8 cellular contexts compared by ENCODE assay signal in genomic region chr19:41753936-41754529, GRCh38. TPM values are rescaled to one million over a fixed set of nuclear protein-coding genes. Genes with fewer than 3 reads are reported as not detected.
DNase-seq lines count a peak whose midpoint lies in the region; ATAC-seq and TF ChIP-seq lines count a peak whose summit lies in the region.

No MANE protein-coding gene starts in this region.

- no peaks in the 10 kb centered on the region for H3K9me3 ChIP-seq in thyroid gland
- no peaks in the 10 kb centered on the region for H3K9me3 ChIP-seq in uterus

- TF ChIP-seq CTCF in endothelial cell (IDR thresholded peaks at IDR 0.05; ENCODE audit: unreplicated experiment) (peak; percentile 77), nephron (IDR thresholded peaks at IDR 0.05; ENCODE audit: unreplicated experiment in 3 of 3) (peak; percentile 38 to 49 (median 41)), thyroid gland (IDR thresholded peaks at IDR 0.05) (peak; percentile 35 to 74 (median 49)), uterus (IDR thresholded peaks at IDR 0.05) (peak in 2 of 4 experiments; percentile 34 to 42)

- no peak for TF ChIP-seq POLR2A in thyroid gland (IDR thresholded peaks at IDR 0.05)
- TF ChIP-seq POLR2A in uterus (IDR thresholded peaks at IDR 0.05), result no peak

- no peaks in the 10 kb centered on the region for H3K27me3 ChIP-seq in thyroid gland
- H3K27me3 ChIP-seq in uterus, result no peaks in the 10 kb centered on the region

- intact Hi-C loops in Right ventricle myocardium superior (cut with DNase I) (no loop called here), Right ventricle myocardium inferior (cut with DNase I) (no loop called here), thyroid gland (cut with DNase I) (no loop called here), uterus (cut with DNase I; ENCODE audit: low total_unique reads) (no loop called here)
- intact Hi-C loops in activated CD4-positive, alpha-beta memory T cell treated with anti-CD3 and anti-CD28 coated beads for 36 hours (cut with micrococcal nuclease), result loop anchor here (1.0 kb wide), 1 partner anchor 31 kb away; no protein-coding TSS in a partner anchor

- H3K4me1 Mint-ChIP-seq in activated CD4-positive, alpha-beta memory T cell treated with anti-CD3 and anti-CD28 coated beads for 36 hours (ENCODE audit: low read depth), result peaks cover 5% of the 10 kb centered on the region
- H3K4me1 Mint-ChIP-seq in endothelial cell (ENCODE audit: unreplicated experiment) (no peaks in the 10 kb centered on the region), nephron (no peaks in the 10 kb centered on the region)

- H3K4me1 ChIP-seq in thyroid gland, result no peaks in the 10 kb centered on the region
- no peaks in the 10 kb centered on the region for H3K4me1 ChIP-seq in uterus

- DNase-seq in Right ventricle myocardium superior (no peak), Right ventricle myocardium inferior (ENCODE audit: missing footprints) (no peak), NCI-H2171 treated with DMSO at 0.1 percent for 48 hours (lab: John Stamatoyannopoulos, UW) (peak; percentile 67), endothelial cell (ENCODE audit: low spot score) (peak; percentile 64), thyroid gland (peak; percentile 52 to 57), uterus (no peak)
- DNase-seq in activated CD4-positive, alpha-beta memory T cell treated with anti-CD3 and anti-CD28 coated beads for 36 hours, result peak; percentile 78

- H3K27me3 Mint-ChIP-seq in activated CD4-positive, alpha-beta memory T cell treated with anti-CD3 and anti-CD28 coated beads for 36 hours, result peaks cover 31% of the 10 kb centered on the region
- peaks cover 3% of the 10 kb centered on the region for H3K27me3 Mint-ChIP-seq in endothelial cell (ENCODE audit: unreplicated experiment)
- H3K27me3 Mint-ChIP-seq in nephron (ENCODE audit: low read depth), result peaks cover 42% of the 10 kb centered on the region

- peak; percentile 80 for ATAC-seq in Right ventricle myocardium superior (ENCODE audit: poor library complexity)
- no peak for ATAC-seq in Right ventricle myocardium inferior

- H3K36me3 Mint-ChIP-seq in activated CD4-positive, alpha-beta memory T cell treated with anti-CD3 and anti-CD28 coated beads for 36 hours, result no peaks in the 10 kb centered on the region
- no peaks in the 10 kb centered on the region for H3K36me3 Mint-ChIP-seq in endothelial cell (ENCODE audit: low read depth, unreplicated experiment)
- no peaks in the 10 kb centered on the region for H3K36me3 Mint-ChIP-seq in nephron (ENCODE audit: low read depth)

- CTCF ChIA-PET in activated CD4-positive, alpha-beta memory T cell treated with anti-CD3 and anti-CD28 coated beads for 36 hours (lab: Charles Lee), result interaction anchor here (0.7 to 6.0 kb wide), 28 partner anchors 10 to 499 kb away, joined by 3 to 158 read pairs (median 9); partner anchors contain the start of gene CEACAM3

- H3K27ac Mint-ChIP-seq in activated CD4-positive, alpha-beta memory T cell treated with anti-CD3 and anti-CD28 coated beads for 36 hours, result no peak overlapping the region
- H3K27ac Mint-ChIP-seq in endothelial cell (ENCODE audit: unreplicated experiment), result no peak overlapping the region
- no peak overlapping the region for H3K27ac Mint-ChIP-seq in nephron

- 8 to 11% methylated on average over 4 of the region's 4 CpGs for WGBS in thyroid gland, 2 donors

- H3K4me3 ChIP-seq in thyroid gland (replicated peaks in 1 of 3) (no peak overlapping the region), uterus (no peak overlapping the region)

- H3K9me3 Mint-ChIP-seq in activated CD4-positive, alpha-beta memory T cell treated with anti-CD3 and anti-CD28 coated beads for 36 hours, result no peaks in the 10 kb centered on the region
- H3K9me3 Mint-ChIP-seq in endothelial cell (ENCODE audit: unreplicated experiment) (no peaks in the 10 kb centered on the region), nephron (no peaks in the 10 kb centered on the region)

- POLR2A ChIA-PET in activated CD4-positive, alpha-beta memory T cell treated with anti-CD3 and anti-CD28 coated beads for 36 hours (lab: Charles Lee), result no interaction called here

- H3K36me3 ChIP-seq in thyroid gland (no peaks in the 10 kb centered on the region), uterus (no peaks in the 10 kb centered on the region)

- H3K4me3 Mint-ChIP-seq in activated CD4-positive, alpha-beta memory T cell treated with anti-CD3 and anti-CD28 coated beads for 36 hours, result no peak overlapping the region
- H3K4me3 Mint-ChIP-seq in endothelial cell (ENCODE audit: unreplicated experiment) (no peak overlapping the region), nephron (no peak overlapping the region)

- H3K27ac ChIP-seq in thyroid gland (no peak overlapping the region), uterus (no peak overlapping the region)

RNA-seq across cellular contexts. Expression of gene CEACAM6, which starts 1.3 kb away (rescaled TPM):
- total RNA-seq in Right ventricle myocardium superior (not detected), Right ventricle myocardium inferior (not detected), endothelial cell (ENCODE audit: unreplicated experiment) (not detected), thyroid gland (under 1 TPM in 2 of 4 donors, not detected in 2; 0.11 to 0.13 TPM), uterus (under 1 TPM in 1 of 4 donors, not detected in 3; 0.41 TPM)
- not detected for total RNA-seq in activated CD4-positive, alpha-beta memory T cell treated with anti-CD3 and anti-CD28 coated beads for 36 hours

RNA-seq across cellular contexts. Expression of gene CEACAM3, which starts 42.4 kb away (rescaled TPM):
- total RNA-seq in Right ventricle myocardium superior, result not detected
- total RNA-seq in Right ventricle myocardium inferior, result 0.32 TPM
- not detected for total RNA-seq in activated CD4-positive, alpha-beta memory T cell treated with anti-CD3 and anti-CD28 coated beads for 36 hours
- total RNA-seq in endothelial cell (ENCODE audit: unreplicated experiment), result not detected
- not detected for total RNA-seq in thyroid gland
- not detected for total RNA-seq in uterus

RNA-seq across cellular contexts. Expression of gene CEACAM5, which starts 45.6 kb away (rescaled TPM):
- total RNA-seq in Right ventricle myocardium superior (not detected), Right ventricle myocardium inferior (not detected), endothelial cell (ENCODE audit: unreplicated experiment) (not detected), thyroid gland (1 to 10 TPM in 2 of 4 donors, not detected in 2; 1.2 to 8.8 TPM), uterus (under 1 TPM in 2 of 4 donors, not detected in 2; 0.29 to 0.51 TPM)
- not detected for total RNA-seq in activated CD4-positive, alpha-beta memory T cell treated with anti-CD3 and anti-CD28 coated beads for 36 hours

Comparison
In these comparisons a context has a peak if more than half of its experiments do, and no peak if none do; other contexts are left out.
1. DNase-seq: peak in NCI-H2171 treated with DMSO at 0.1 percent for 48 hours (single experiment), activated CD4-positive, alpha-beta memory T cell treated with anti-CD3 and anti-CD28 coated beads for 36 hours (single experiment), endothelial cell (single experiment) and thyroid gland (2 of 2); none in Right ventricle myocardium superior (single experiment), Right ventricle myocardium inferior (single experiment) and uterus (0 of 2).